In the genomic region with DNA sequence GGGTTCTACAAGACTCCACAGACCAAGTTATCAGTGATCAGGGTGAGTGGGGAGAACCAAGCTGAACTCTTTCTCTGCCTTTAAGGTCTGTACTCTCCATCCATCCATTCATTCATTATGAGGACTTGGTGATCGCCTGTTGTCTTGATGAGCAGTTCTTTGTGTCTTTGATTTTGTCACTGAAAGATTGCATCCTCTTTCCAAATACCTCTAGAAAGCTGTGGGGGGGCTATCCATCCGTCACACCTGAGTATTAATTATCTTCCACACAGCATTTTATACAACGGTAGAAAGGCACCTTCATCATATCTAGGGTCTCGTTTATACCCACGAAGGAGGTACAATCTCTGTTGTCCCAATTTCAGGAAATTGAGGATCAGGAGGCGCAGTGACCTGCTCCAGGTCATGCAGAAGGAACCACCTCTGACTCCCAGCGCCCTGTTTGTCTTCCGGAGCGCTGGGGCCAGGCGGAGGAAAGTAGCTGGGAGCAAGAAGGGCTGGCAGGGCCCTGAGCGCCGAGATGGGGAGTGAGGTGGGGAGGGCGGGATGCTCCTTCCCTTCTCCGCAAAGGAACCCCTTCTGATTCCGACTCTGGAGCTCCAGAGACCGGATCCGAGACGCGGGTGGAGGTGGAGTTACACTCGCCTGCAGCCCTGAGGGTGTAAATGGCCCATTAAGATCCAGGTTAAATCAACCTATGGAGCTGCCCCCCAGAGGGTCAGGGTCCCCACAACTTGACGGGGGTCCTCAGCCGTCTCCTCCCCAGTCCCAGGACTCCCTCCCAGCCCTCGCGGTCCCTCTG, we compare ENCODE assay signal across 8 cellular contexts. TPM values are rescaled to one million over a fixed set of nuclear protein-coding genes. Genes with fewer than 3 reads are reported as not detected.
DNase-seq lines count a peak whose midpoint lies in the region; ATAC-seq and TF ChIP-seq lines count a peak whose summit lies in the region.

No MANE protein-coding gene starts in this region.

- no peaks in the 10 kb centered on the region for H3K27me3 Mint-ChIP-seq in CD8-positive, alpha-beta memory T cell

- no peak for TF ChIP-seq CTCF in mucosa of descending colon (IDR thresholded peaks at IDR 0.05)

- intact Hi-C loops in mucosa of descending colon (cut with DNase I, micrococcal nuclease): loop anchor here in 1 of 2 donors (10.0 kb wide), 1 partner anchor 111 kb away; no protein-coding TSS in a partner anchor

- H3K4me1 ChIP-seq in CD8-positive, alpha-beta memory T cell (ENCODE audit: insufficient read depth, low read length): peaks cover 15% of the 10 kb centered on the region
- peaks cover 6% of the 10 kb centered on the region for H3K4me1 ChIP-seq in mucosa of descending colon (ENCODE audit: low read depth)

- no peaks in the 10 kb centered on the region for H3K27me3 ChIP-seq in CD8-positive, alpha-beta memory T cell (ENCODE audit: insufficient read depth, low read length, poor library complexity, severe bottlenecking)

- H3K4me3 Mint-ChIP-seq in CD8-positive, alpha-beta memory T cell: peak overlapping the region; percentile 86 to 95 (median 92)

- H3K27ac ChIP-seq in CD8-positive, alpha-beta memory T cell (ENCODE audit: low read depth, low read length): no peak overlapping the region
- peak overlapping the region; percentile 52 for H3K27ac ChIP-seq in caudate nucleus (ENCODE audit: low read depth, low read length)

- peaks cover 5 to 6% (median 5%) of the 10 kb centered on the region in 3 donors for H3K36me3 Mint-ChIP-seq in CD8-positive, alpha-beta memory T cell

- CTCF ChIA-PET in CD8-positive, alpha-beta memory T cell (lab: Charles Lee): interaction anchor here (0.8 kb wide), 1 partner anchor 207 kb away, joined by 3 read pairs; no protein-coding TSS in a partner anchor

- peaks cover 19 to 31% (median 21%) of the 10 kb centered on the region in 3 donors for H3K4me1 Mint-ChIP-seq in CD8-positive, alpha-beta memory T cell

- H3K4me3 ChIP-seq in CD8-positive, alpha-beta memory T cell (ENCODE audit: low read length): peak overlapping the region; percentile 56
- H3K4me3 ChIP-seq in mucosa of descending colon: peak overlapping the region; percentile 22

- H3K27ac Mint-ChIP-seq in CD8-positive, alpha-beta memory T cell: peak overlapping the region in 5 of 8 donors; percentile 28 to 78 (median 54)

- DNase-seq in CD8-positive, alpha-beta memory T cell: peak in 1 of 5 donors; percentile 48
- DNase-seq in caudate nucleus (lab: John Stamatoyannopoulos, UW) (peak in 10 of 61 donors; percentile 50 to 76 (median 63)), mucosa of descending colon (no peak), NCI-H226 (no peak), GDM1 (lab: John Stamatoyannopoulos, UW) (no peak), NCI-H510A treated with DMSO at 0.1 percent for 48 hours (lab: John Stamatoyannopoulos, UW) (no peak)

- POLR2A ChIA-PET in CD8-positive, alpha-beta memory T cell (lab: Charles Lee): interaction anchor here (1.1 to 1.2 kb wide), 2 partner anchors 10 to 195 kb away, joined by 3 read pairs; a partner anchor contains a TSS

- H3K9me3 ChIP-seq in CD8-positive, alpha-beta memory T cell (ENCODE audit: low read length): no peaks in the 10 kb centered on the region
- H3K9me3 ChIP-seq in mucosa of descending colon: no peaks in the 10 kb centered on the region

- H3K9me3 Mint-ChIP-seq in CD8-positive, alpha-beta memory T cell: no peaks in the 10 kb centered on the region

- H3K36me3 ChIP-seq in CD8-positive, alpha-beta memory T cell (ENCODE audit: insufficient read depth, low read length): no peaks in the 10 kb centered on the region
- H3K36me3 ChIP-seq in mucosa of descending colon (ENCODE audit: low read depth): no peaks in the 10 kb centered on the region

- ATAC-seq in GM19467 (IDR thresholded peaks at IDR 0.05; ENCODE audit: unreplicated experiment) (peak; percentile 26), HG03521 (IDR thresholded peaks at IDR 0.05; ENCODE audit: unreplicated experiment) (peak; percentile 33), mucosa of descending colon (peak; percentile 64)

RNA-seq across cellular contexts. Expression of a gene that starts 0.6 kb away (rescaled TPM):
- total RNA-seq in CD8-positive, alpha-beta memory T cell: 10 to 100 TPM in 1 of 2 experiments, 1 to 10 TPM in 1; 9.8 to 10.1 TPM
- polyA plus RNA-seq in CD8-positive, alpha-beta memory T cell: 3.0 TPM
- total RNA-seq in mucosa of descending colon: 10 to 100 TPM; 12.1 to 25.5 (median 16.5) TPM

RNA-seq across cellular contexts. Expression of a gene that starts 52.3 kb away (rescaled TPM):
- total RNA-seq in CD8-positive, alpha-beta memory T cell: 10 to 100 TPM; 21.3 to 24.1 TPM
- 10.8 TPM for polyA plus RNA-seq in CD8-positive, alpha-beta memory T cell
- total RNA-seq in mucosa of descending colon: 10 to 100 TPM; 24.1 to 41.0 (median 30.8) TPM
